In the genomic region with DNA sequence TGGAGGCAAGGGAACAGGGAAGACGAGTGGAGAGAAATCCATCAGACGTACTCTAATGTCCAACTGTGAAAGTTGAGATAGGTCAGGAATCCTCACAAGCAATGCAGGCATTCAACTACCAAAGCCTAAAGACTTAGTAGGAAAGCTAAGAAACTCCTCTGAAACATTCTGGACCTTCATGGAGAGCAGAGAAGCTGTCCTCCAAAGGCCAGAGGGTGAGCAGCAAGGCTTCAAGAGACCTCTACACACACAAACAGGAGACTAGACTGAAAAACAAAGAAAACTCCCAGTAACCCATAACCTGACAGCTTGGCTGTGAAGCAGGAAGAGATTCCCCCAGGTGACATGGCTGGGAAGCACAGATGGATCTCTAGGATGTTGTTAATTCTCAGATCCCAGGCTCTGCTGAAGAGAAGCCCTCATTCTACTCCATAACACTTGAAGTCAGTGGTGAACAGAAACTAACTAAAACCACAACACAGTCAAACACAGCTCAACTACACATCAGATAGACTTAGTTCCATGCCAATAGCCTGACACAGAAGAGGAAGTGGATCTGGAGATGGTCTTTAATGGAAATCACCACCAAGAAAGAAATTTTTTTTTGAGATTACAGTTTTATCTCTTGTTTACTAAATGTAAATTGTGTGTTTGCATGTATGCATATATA, we compare ENCODE assay signal across 10 cellular contexts. TPM values are rescaled to one million over a fixed set of nuclear protein-coding genes. Genes with fewer than 3 reads are reported as not detected.
DNase-seq lines count a peak whose midpoint lies in the region; ATAC-seq, FAIRE-seq and TF ChIP-seq lines count a peak whose summit lies in the region.
"Had no signal": no experiment of that assay in that cellular context is flagged by ENCODE, and none has a peak within 500 bp of the region (broad histone marks: within the 10 kb centered on the region; RNA-seq: fewer than 3 reads in every experiment).

No MANE protein-coding gene starts in this region.

- peak; percentile 52 for FAIRE-seq in bronchial epithelial cell (lab: Jason Lieb, UNC)

- H3K36me3 ChIP-seq in bronchial epithelial cell (ENCODE audit: control insufficient read depth, insufficient read depth, low read length), result no peaks in the 10 kb centered on the region
- H3K36me3 ChIP-seq: cardiac muscle cell had no signal

- DNase-seq in bronchial epithelial cell (ENCODE audit: low read depth) (no peak), NCI-H2196 (lab: John Stamatoyannopoulos, UW; ENCODE audit: unreplicated experiment) (no peak), DMS153 (lab: John Stamatoyannopoulos, UW) (no peak), amniotic stem cell (lab: John Stamatoyannopoulos, UW) (no peak), NCI-H510A treated with DMSO at 0.1 percent for 48 hours (lab: John Stamatoyannopoulos, UW) (no peak)

- no peaks in the 10 kb centered on the region for H3K27me3 ChIP-seq in bronchial epithelial cell (ENCODE audit: control insufficient read depth, insufficient read depth, low read length)
- H3K27me3 ChIP-seq: cardiac muscle cell had no signal

- H3K4me3 ChIP-seq in bronchial epithelial cell (ENCODE audit: low read depth, low read length), result no peak overlapping the region
- H3K4me3 ChIP-seq: cardiac muscle cell had no signal

- ATAC-seq in GM18520 (IDR thresholded peaks at IDR 0.05; ENCODE audit: unreplicated experiment), result peak; percentile 91
- ATAC-seq in GM21717 (IDR thresholded peaks at IDR 0.05; ENCODE audit: unreplicated experiment), result peak; percentile 96
- peak; percentile 61 for ATAC-seq in HG03439 (IDR thresholded peaks at IDR 0.05; ENCODE audit: unreplicated experiment)
- ATAC-seq: naive thymus-derived CD8-positive, alpha-beta T cell had no signal

- no peak for TF ChIP-seq CTCF in bronchial epithelial cell (IDR thresholded peaks at IDR 0.05; ENCODE audit: insufficient read depth, low read length, severe bottlenecking)

RNA-seq across cellular contexts. Expression of a gene that starts 23.2 kb away (rescaled TPM):
- total RNA-seq in bronchial epithelial cell, result under 0.01 and 0.13 TPM in 2 replicates

RNA-seq across cellular contexts. Expression of a gene that starts 34.6 kb away (rescaled TPM):
- 15.4 and 32.1 TPM in 2 replicates for total RNA-seq in bronchial epithelial cell
